ENCODE assay signal across 24 cellular contexts in genomic region chr4:26741491-26741871, GRCh38.
DNase-seq lines count a peak whose midpoint lies in the region; ATAC-seq, FAIRE-seq and TF ChIP-seq lines count a peak whose summit lies in the region.
"Had no signal": no experiment of that assay in that cellular context is flagged by ENCODE, and none has a peak within 500 bp of the region (broad histone marks: within the 10 kb centered on the region; RNA-seq: fewer than 3 reads in every experiment).

No MANE protein-coding gene starts in this region.

- H3K4me2 ChIP-seq in astrocyte (ENCODE audit: low read length): no peak overlapping the region
- H3K4me2 ChIP-seq in osteoblast (ENCODE audit: insufficient read depth, low read length): no peak overlapping the region

- DNase-seq in EH (ENCODE audit: low read depth): peak; percentile 3
- DNase-seq in astrocyte (ENCODE audit: low read depth): peak; percentile 56
- DNase-seq in left ventricle myocardium superior: no peak
- DNase-seq in osteoblast (ENCODE audit: insufficient read length, low spot score, missing footprints): peak; percentile 6
- DNase-seq in NCI-H2171 treated with DMSO at 0.1 percent for 48 hours (lab: John Stamatoyannopoulos, UW): no peak
- DNase-seq in stimulated activated CD4-positive, alpha-beta T cell treated with anti-CD3 and anti-CD28 coated beads, Interleukin-1b, Interleukin-23, amount 100 ng/mL, for 48 hours: no peak
- no peak for DNase-seq in D341Med (ENCODE audit: low spot score)
- DNase-seq: activated CD4-positive, alpha-beta memory T cell treated with anti-CD3 and anti-CD28 coated beads, Interleukin-2, amount 10 ng/mL, durations not matched to agents 7 days and 5 days; activated effector memory CD4-positive, alpha-beta T cell treated with anti-CD3 and anti-CD28 coated beads, Interleukin-2, amount 50 U/mL, for 16 hours; activated T-cell treated with anti-CD3 and anti-CD28 coated beads for 4 hours; CD8-positive, alpha-beta T cell; dermis blood vessel endothelial cell; GDM1; islet precursor cell; naive thymus-derived CD8-positive, alpha-beta T cell; NCI-H1092; NCI-H1930; NCI-H2227 treated with DMSO at 0.1 percent for 48 hours; NCI-H748 treated with DMSO at 0.1 percent for 48 hours; uterus had no signal

- H3K27me3 Mint-ChIP-seq in astrocyte (ENCODE audit: low read depth, unreplicated experiment): no peaks in the 10 kb centered on the region
- H3K27me3 Mint-ChIP-seq: memory B cell; naive thymus-derived CD8-positive, alpha-beta T cell had no signal

- peaks cover 1% of the 10 kb centered on the region for H3K4me1 Mint-ChIP-seq in astrocyte (ENCODE audit: low read depth, unreplicated experiment)
- H3K4me1 Mint-ChIP-seq: memory B cell; naive thymus-derived CD8-positive, alpha-beta T cell had no signal

- intact Hi-C loops in left ventricle myocardium superior (cut with micrococcal nuclease): no loop called here

- H3K36me3 ChIP-seq in astrocyte (ENCODE audit: insufficient read depth, low read length) (no peaks in the 10 kb centered on the region), osteoblast (ENCODE audit: insufficient read depth, low read length) (no peaks in the 10 kb centered on the region)
- H3K36me3 ChIP-seq: breast epithelium, uterus had no signal

- H4K20me1 ChIP-seq in astrocyte (ENCODE audit: insufficient read depth, low read length): no peaks in the 10 kb centered on the region
- no peaks in the 10 kb centered on the region for H4K20me1 ChIP-seq in osteoblast (ENCODE audit: insufficient read depth, low read length)

- no peaks in the 10 kb centered on the region for H3K36me3 Mint-ChIP-seq in astrocyte (ENCODE audit: low read depth, unreplicated experiment)

- H3K27ac Mint-ChIP-seq in astrocyte (ENCODE audit: unreplicated experiment): no peak overlapping the region
- H3K27ac Mint-ChIP-seq: activated CD4-positive, alpha-beta memory T cell treated with anti-CD3 and anti-CD28 coated beads, Interleukin-2, amount 10 ng/mL, durations not matched to agents 7 days and 5 days; CD8-positive, alpha-beta T cell; memory B cell had no signal

- TF ChIP-seq CTCF in astrocyte (IDR thresholded peaks at IDR 0.05; ENCODE audit: insufficient read depth, low read depth, low read length) (no peak), osteoblast (IDR thresholded peaks at IDR 0.05; ENCODE audit: extremely low read depth, low read depth, low read length) (no peak)

- H3K27ac ChIP-seq in astrocyte (ENCODE audit: low read depth, low read length): no peak overlapping the region
- no peak overlapping the region for H3K27ac ChIP-seq in osteoblast (ENCODE audit: low read depth, low read length)
- H3K27ac ChIP-seq: suprapubic skin had no signal

- no peak overlapping the region for H3K9ac ChIP-seq in astrocyte (ENCODE audit: low read length)

- H3K4me1 ChIP-seq in astrocyte (ENCODE audit: insufficient read depth, low read length) (no peaks in the 10 kb centered on the region), osteoblast (ENCODE audit: insufficient read depth, low read length) (no peaks in the 10 kb centered on the region)
- H3K4me1 ChIP-seq: breast epithelium, uterus had no signal

- H3K9me3 Mint-ChIP-seq in astrocyte (ENCODE audit: unreplicated experiment): no peaks in the 10 kb centered on the region
- H3K9me3 Mint-ChIP-seq: activated CD4-positive, alpha-beta memory T cell treated with anti-CD3 and anti-CD28 coated beads, Interleukin-2, amount 10 ng/mL, durations not matched to agents 7 days and 5 days had no signal

- peak; percentile 28 for ATAC-seq in left ventricle myocardium superior
- no peak for ATAC-seq in HG02840 (IDR thresholded peaks at IDR 0.05; ENCODE audit: low FRiP score, unreplicated experiment)
- ATAC-seq: CD8-positive, alpha-beta T cell; naive thymus-derived CD8-positive, alpha-beta T cell had no signal

- no peaks in the 10 kb centered on the region for H3K79me2 ChIP-seq in astrocyte (ENCODE audit: insufficient read depth, low read length)
- no peaks in the 10 kb centered on the region for H3K79me2 ChIP-seq in osteoblast (ENCODE audit: insufficient read depth, low read length)

- H3K27me3 ChIP-seq in astrocyte (ENCODE audit: insufficient read depth, low read length) (no peaks in the 10 kb centered on the region), osteoblast (ENCODE audit: insufficient read depth, low read length) (no peaks in the 10 kb centered on the region)
- H3K27me3 ChIP-seq: breast epithelium, suprapubic skin, uterus had no signal

- H3K4me3 ChIP-seq in astrocyte (ENCODE audit: insufficient read depth, low read depth, low read length) (no peak overlapping the region), osteoblast (ENCODE audit: insufficient read depth, low read length) (no peak overlapping the region)
- H3K4me3 ChIP-seq: breast epithelium, suprapubic skin, uterus had no signal

- H2AFZ ChIP-seq in astrocyte (ENCODE audit: low read depth, low read length): no peak overlapping the region
- no peak overlapping the region for H2AFZ ChIP-seq in osteoblast (ENCODE audit: low read length)

- H3K9me3 ChIP-seq in astrocyte (ENCODE audit: insufficient read depth, low read depth, low read length) (no peaks in the 10 kb centered on the region), osteoblast (ENCODE audit: low read depth, low read length) (no peaks in the 10 kb centered on the region)
- H3K9me3 ChIP-seq: breast epithelium, suprapubic skin, uterus had no signal

- no peak overlapping the region for H3K4me3 Mint-ChIP-seq in astrocyte (ENCODE audit: unreplicated experiment)
- H3K4me3 Mint-ChIP-seq: activated CD4-positive, alpha-beta memory T cell treated with anti-CD3 and anti-CD28 coated beads, Interleukin-2, amount 10 ng/mL, durations not matched to agents 7 days and 5 days; CD8-positive, alpha-beta T cell; memory B cell; naive thymus-derived CD8-positive, alpha-beta T cell had no signal

- FAIRE-seq in astrocyte (lab: Jason Lieb, UNC): no peak

Comparison
In these comparisons a context has a peak if more than half of its experiments do, and no peak if none do; other contexts are left out.
1. DNase-seq: peak in EH (single experiment), astrocyte (single experiment) and osteoblast (single experiment); none in left ventricle myocardium superior (single experiment), NCI-H2171 treated with DMSO at 0.1 percent for 48 hours (single experiment), stimulated activated CD4-positive, alpha-beta T cell treated with anti-CD3 and anti-CD28 coated beads, Interleukin-1b, Interleukin-23, amount 100 ng/mL, for 48 hours (single experiment) and D341Med (single experiment).